In the genomic region with DNA sequence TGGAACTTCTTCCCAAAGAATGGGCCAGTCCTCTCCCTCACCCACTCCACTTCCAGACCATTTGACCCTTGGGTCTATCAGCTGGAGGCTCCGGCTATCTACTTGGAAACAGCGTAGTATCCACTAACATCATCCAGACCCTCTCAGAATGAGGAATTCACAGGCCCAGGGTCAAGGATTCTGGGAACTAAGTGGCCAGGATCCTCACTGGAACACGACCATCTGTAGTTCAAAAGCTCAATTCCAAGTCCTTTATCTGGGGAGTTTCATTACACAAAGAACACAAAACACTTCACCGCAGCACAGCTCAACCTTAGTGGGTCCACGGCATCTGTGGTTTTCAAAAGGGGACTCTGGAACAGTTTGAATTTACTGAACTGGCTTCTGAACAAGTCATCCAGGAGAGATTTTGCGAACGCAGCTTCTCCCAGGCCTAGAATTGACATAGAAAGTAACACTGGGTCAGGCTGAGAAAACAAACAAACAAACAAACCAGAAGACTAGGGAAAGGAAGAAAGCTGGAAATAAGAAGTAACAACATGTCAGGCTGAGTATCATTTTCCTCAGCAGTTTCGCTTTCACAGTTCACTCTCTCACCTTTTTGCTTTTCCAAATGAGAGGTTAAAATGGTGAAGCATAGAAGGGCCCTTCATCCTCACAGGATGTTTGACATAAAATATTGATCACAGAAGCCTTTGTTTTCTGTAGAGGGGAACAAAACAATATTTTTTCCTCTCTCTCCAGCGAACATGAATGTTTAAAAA, we compare ENCODE assay signal across 22 cellular contexts. TPM values are rescaled to one million over a fixed set of nuclear protein-coding genes. Genes with fewer than 3 reads are reported as not detected.
DNase-seq lines count a peak whose midpoint lies in the region; ATAC-seq, FAIRE-seq and TF ChIP-seq lines count a peak whose summit lies in the region.
"Had no signal": no experiment of that assay in that cellular context is flagged by ENCODE, and none has a peak within 500 bp of the region (broad histone marks: within the 10 kb centered on the region; RNA-seq: fewer than 3 reads in every experiment).

No MANE protein-coding gene starts in this region.

- BruUV-seq in HepG2 (replicated peaks; lab: Mats Ljungman, UMichigan): no TSS peak

- FAIRE-seq in HepG2 (lab: Jason Lieb, UNC): peak; percentile 44
- FAIRE-seq: A204.1 had no signal

- peak overlapping the region; percentile 89 for H3K4me2 ChIP-seq in HepG2 (ENCODE audit: low read depth, low read length)
- peak overlapping the region; percentile 40 for H3K4me2 ChIP-seq in OCI-LY3 (ENCODE audit: low read length)

- H2AFZ ChIP-seq in HepG2 (ENCODE audit: low read length) (peak overlapping the region; percentile 94), OCI-LY3 (ENCODE audit: low read depth, low read length) (no peak overlapping the region)
- H2AFZ ChIP-seq: GM23248 had no signal

- DNase-seq in HepG2 (ENCODE audit: low spot score): no peak
- DNase-seq in right lobe of liver: no peak
- no peak for DNase-seq in activated naive CD4-positive, alpha-beta T cell treated with Interleukin-2 at 50 U/mL for 16 hours
- DNase-seq in chondrocyte (ENCODE audit: low spot score): no peak
- no peak for DNase-seq in nucleus accumbens (lab: John Stamatoyannopoulos, UW)
- no peak for DNase-seq in SJCRH30
- DNase-seq: CD4-positive, CD25-positive, alpha-beta regulatory T cell; DMS 273 treated with DMSO at 0.1 percent for 48 hours; dorsolateral prefrontal cortex; foreskin melanocyte; GM23248; NCI-H226; RPMI8226; substantia nigra; uterus had no signal

- CTCF ChIA-PET in HepG2 (lab: Yijun Ruan, JAX; ENCODE audit: low intra/inter-chr PET ratio, low total read pairs): no interaction called here

- 5% methylated on average over 9 of the region's 9 CpGs for WGBS in HepG2 (ENCODE audit: low lambda C conversion rate)
- 61% methylated on average over 7 of the region's 9 CpGs for WGBS in right lobe of liver (ENCODE audit: insufficient coverage, low coverage, low lambda C conversion rate, missing lambda C conversion rate)

- H3K9me3 ChIP-seq in HepG2 (ENCODE audit: low read length): no peaks in the 10 kb centered on the region
- H3K9me3 ChIP-seq in right lobe of liver: no peaks in the 10 kb centered on the region
- H3K9me3 ChIP-seq in OCI-LY3 (ENCODE audit: insufficient read depth, low read length): peaks cover 10% of the 10 kb centered on the region
- H3K9me3 ChIP-seq in SJCRH30 (replicated peaks): 0 out of 2 replicates have a peak, but pooled peaks cover 5% of the 10 kb centered on the region
- H3K9me3 ChIP-seq: prostate gland, uterus had no signal

- no peak for TF ChIP-seq POLR2A in HepG2 (IDR thresholded peaks at IDR 0.05; ENCODE audit: insufficient read depth in 1 of 2, low read depth in 2 of 2, low read length in 2 of 2)
- no peak for TF ChIP-seq POLR2A in right lobe of liver (IDR thresholded peaks at IDR 0.05)

- peak; percentile 62 for ATAC-seq in HepG2
- ATAC-seq in right lobe of liver: no peak
- ATAC-seq: activated T-helper 17 cell treated with anti-CD3 and anti-CD28 coated beads, Interleukin-2, amount 50 U/mL, for 72 hours had no signal

- in situ Hi-C loops in HepG2 (cut with HindIII; ENCODE audit: extremely low pct_ligation_motif_present, low pct_unique_long_range_greater_than_20kb): no loop called here

- TF ChIP-seq EP300 in HepG2 (IDR thresholded peaks at IDR 0.05; ENCODE audit: low read depth in 2 of 2, low read length in 2 of 2): no peak
- TF ChIP-seq EP300 in HepG2 (CRISPR knock-in tag; IDR thresholded peaks at IDR 0.05; ENCODE audit: borderline replicate concordance): no peak

- no peak for TF ChIP-seq RAD21 in HepG2 (CRISPR knock-in tag; IDR thresholded peaks at IDR 0.05)

- peaks cover 2% of the 10 kb centered on the region for H3K36me3 Mint-ChIP-seq in chondrocyte (ENCODE audit: low read depth)

- TF ChIP-seq CTCF in HepG2 (CRISPR knock-in tag; IDR thresholded peaks at IDR 0.05) (no peak), right lobe of liver (IDR thresholded peaks at IDR 0.05) (no peak), OCI-LY3 (IDR thresholded peaks at IDR 0.05; ENCODE audit: low read depth, low read length) (no peak), chondrocyte (IDR thresholded peaks at IDR 0.05) (no peak)

- peaks cover 4% of the 10 kb centered on the region for H3K9me3 Mint-ChIP-seq in chondrocyte (ENCODE audit: low read depth)

- H4K20me1 ChIP-seq in HepG2 (ENCODE audit: insufficient read depth, low read length) (no peaks in the 10 kb centered on the region), OCI-LY3 (ENCODE audit: insufficient read depth, low read length) (no peaks in the 10 kb centered on the region)

- no peak overlapping the region for H3K4me3 Mint-ChIP-seq in chondrocyte (ENCODE audit: unreplicated experiment)
- H3K4me3 Mint-ChIP-seq: activated T-helper 17 cell treated with anti-CD3 and anti-CD28 coated beads, Interleukin-2, amount 50 U/mL, for 72 hours; CD4-positive, CD25-positive, alpha-beta regulatory T cell; mesothelial cell of epicardium; nephron had no signal

- H3K36me3 ChIP-seq in HepG2 (replicated peaks in 1 of 2; ENCODE audit: control insufficient read depth in 1 of 2, insufficient read depth in 2 of 2, low read length in 2 of 2) (no peaks in the 10 kb centered on the region), right lobe of liver (no peaks in the 10 kb centered on the region), OCI-LY3 (replicated peaks; ENCODE audit: low read depth, low read length) (peaks cover 9% of the 10 kb centered on the region), SJCRH30 (no peaks in the 10 kb centered on the region)
- H3K36me3 ChIP-seq: prostate gland, uterus had no signal

- POLR2A ChIA-PET in HepG2 (lab: Yijun Ruan, JAX): interaction anchor here (0.8 to 1.6 kb wide), 3 partner anchors 37 to 57 kb away, joined by 3 read pairs; no protein-coding TSS in a partner anchor

- H3K27me3 ChIP-seq in HepG2 (ENCODE audit: control insufficient read depth in 1 of 2, insufficient read depth in 2 of 2, low read length in 2 of 2): peaks cover 0 to 18% of the 10 kb centered on the region in 2 experiments; a peak in 3 of 5 replicates
- no peaks in the 10 kb centered on the region for H3K27me3 ChIP-seq in right lobe of liver
- H3K27me3 ChIP-seq in OCI-LY3 (ENCODE audit: low read depth, low read length): peaks cover 38% of the 10 kb centered on the region
- H3K27me3 ChIP-seq in layer of hippocampus (ENCODE audit: control insufficient read depth, insufficient read depth, low read length): no peaks in the 10 kb centered on the region
- H3K27me3 ChIP-seq in SJCRH30: no peaks in the 10 kb centered on the region
- H3K27me3 ChIP-seq: dorsolateral prefrontal cortex, uterus had no signal

- intact Hi-C loops in HepG2 (cut with micrococcal nuclease; ENCODE audit: unreplicated experiment) (no loop called here), right lobe of liver (cut with DNase I) (no loop called here)

- H3K27me3 Mint-ChIP-seq in chondrocyte (ENCODE audit: low read depth): peaks cover 14% of the 10 kb centered on the region

- H3K27ac Mint-ChIP-seq in chondrocyte (ENCODE audit: unreplicated experiment): no peak overlapping the region
- H3K27ac Mint-ChIP-seq: activated T-helper 17 cell treated with anti-CD3 and anti-CD28 coated beads, Interleukin-2, amount 50 U/mL, for 72 hours; CD4-positive, CD25-positive, alpha-beta regulatory T cell; mesothelial cell of epicardium; nephron had no signal

- H3K9ac ChIP-seq in HepG2 (ENCODE audit: insufficient read depth, low read depth, low read length) (peak overlapping the region; percentile 25), OCI-LY3 (ENCODE audit: low read length) (no peak overlapping the region)
- H3K9ac ChIP-seq: GM23248 had no signal

- peak overlapping the region; percentile 42 to 56 (median 54) for H3K4me3 ChIP-seq in HepG2 (replicated peaks in 1 of 3; ENCODE audit: insufficient read depth in 1 of 3, low read depth in 2 of 3, low read length in 3 of 3)
- no peak overlapping the region for H3K4me3 ChIP-seq in right lobe of liver
- peak overlapping the region; percentile 18; the same call in 1 of the 2 replicates for H3K4me3 ChIP-seq in OCI-LY3 (ENCODE audit: low read length)
- no peak overlapping the region for H3K4me3 ChIP-seq in SJCRH30
- H3K4me3 ChIP-seq: GM23248, prostate gland, uterus had no signal

- no peaks in the 10 kb centered on the region for H3K79me2 ChIP-seq in HepG2 (ENCODE audit: insufficient read depth, low read length)
- H3K79me2 ChIP-seq in OCI-LY3 (ENCODE audit: low read length): no peaks in the 10 kb centered on the region

- H3K27ac ChIP-seq in HepG2 (ENCODE audit: extremely low read length, insufficient read depth, low read length) (no peak overlapping the region), right lobe of liver (no peak overlapping the region), OCI-LY3 (ENCODE audit: low read length) (no peak overlapping the region), layer of hippocampus (ENCODE audit: low read depth, low read length) (peak overlapping the region; percentile 21), SJCRH30 (no peak overlapping the region)
- H3K27ac ChIP-seq: GM23248, prostate gland had no signal

- no peaks in the 10 kb centered on the region for H3K4me1 Mint-ChIP-seq in chondrocyte (ENCODE audit: low read depth)

- H3K4me1 ChIP-seq in HepG2 (ENCODE audit: insufficient read depth, low read length) (peaks cover 28% of the 10 kb centered on the region), right lobe of liver (no peaks in the 10 kb centered on the region), OCI-LY3 (ENCODE audit: low read length) (peaks cover 44% of the 10 kb centered on the region), SJCRH30 (peaks cover 8% of the 10 kb centered on the region)
- H3K4me1 ChIP-seq: prostate gland, uterus had no signal

RNA-seq across cellular contexts. Expression of a gene that starts 57.6 kb away (rescaled TPM):
- total RNA-seq in HepG2 (2016; rRNA removed; fragmentation: Illumina TruSeq; extraction: Trizol) (22.9 and 26.2 TPM in 2 replicates), right lobe of liver (10 to 100 TPM in 5 of 6 experiments, 1 to 10 TPM in 1; 8.4 to 15.3 (median 11.5) TPM), chondrocyte (11.7 to 12.3 TPM (median 12.3 TPM) in 3 replicates)
- 6.3 and 6.6 TPM in 2 replicates for total RNA-seq in HepG2 (2016; cell fraction: cytosol; rRNA removed; fragmentation: Illumina TruSeq; extraction: Trizol; ENCODE audit: low read depth)
- 22.4 and 23.0 TPM in 2 replicates for total RNA-seq in HepG2 (2016; cell fraction: insoluble cytoplasmic fraction; rRNA removed; fragmentation: Illumina TruSeq; extraction: Trizol)
- 19.5 and 20.2 TPM in 2 replicates for total RNA-seq in HepG2 (2016; cell fraction: membrane; rRNA removed; fragmentation: Illumina TruSeq; extraction: Trizol)
- 24.0 and 25.4 TPM in 2 replicates for total RNA-seq in HepG2 (2016; cell fraction: nucleus; rRNA removed; fragmentation: Illumina TruSeq; extraction: Trizol)
- 10.0 and 10.5 TPM in 2 replicates for polyA plus RNA-seq in HepG2 (2011; rRNA removed)
- 7.8 and 8.5 TPM in 2 replicates for polyA plus RNA-seq in HepG2 (2011; cell fraction: cytosol; rRNA removed)
- polyA plus RNA-seq in HepG2 (2011; cell fraction: nucleus; rRNA removed): 9.9 and 11.7 TPM in 2 replicates
- 11.7 and 11.8 TPM in 2 replicates for polyA plus RNA-seq in HepG2 (2012)
- 6.4 and 6.6 TPM in 2 replicates for polyA plus RNA-seq in HepG2 (2016; cell fraction: cytosol; fragmentation: Illumina TruSeq; extraction: Trizol; ENCODE audit: low read depth)
- 21.5 and 23.7 TPM in 2 replicates for polyA plus RNA-seq in HepG2 (2016; cell fraction: insoluble cytoplasmic fraction; fragmentation: Illumina TruSeq; extraction: Trizol; ENCODE audit: low read depth)
- polyA plus RNA-seq in HepG2 (2016; cell fraction: membrane; fragmentation: Illumina TruSeq; extraction: Trizol; ENCODE audit: low read depth): 14.7 and 15.3 TPM in 2 replicates
- polyA plus RNA-seq in HepG2 (2016; cell fraction: nucleus; fragmentation: Illumina TruSeq; extraction: Trizol; ENCODE audit: insufficient read depth, low read depth): 17.9 and 18.1 TPM in 2 replicates
- 7.3 and 18.7 TPM in 2 replicates for polyA minus RNA-seq in HepG2 (2011; rRNA and poly(A)+ RNA removed; ENCODE audit: low replicate concordance)
- polyA minus RNA-seq in HepG2 (2011; cell fraction: cytosol; rRNA and poly(A)+ RNA removed): 10.2 and 11.8 TPM in 2 replicates
- 45.0 and 45.6 TPM in 2 replicates for polyA minus RNA-seq in HepG2 (2011; cell fraction: nucleus; rRNA and poly(A)+ RNA removed)
- 15.2 and 17.2 TPM in 2 replicates for total RNA-seq in SJCRH30 (2014; rRNA removed; shearing (Covaris generic))

Comparison
In these comparisons a context has a peak if more than half of its experiments do, and no peak if none do; other contexts are left out.
1. H3K4me3 ChIP-seq: peak in HepG2 (3 of 3) and OCI-LY3 (single experiment); none in right lobe of liver (0 of 3) and SJCRH30 (single experiment).